Comparison of ENCODE assay signal across 24 cellular contexts in the genomic region with DNA sequence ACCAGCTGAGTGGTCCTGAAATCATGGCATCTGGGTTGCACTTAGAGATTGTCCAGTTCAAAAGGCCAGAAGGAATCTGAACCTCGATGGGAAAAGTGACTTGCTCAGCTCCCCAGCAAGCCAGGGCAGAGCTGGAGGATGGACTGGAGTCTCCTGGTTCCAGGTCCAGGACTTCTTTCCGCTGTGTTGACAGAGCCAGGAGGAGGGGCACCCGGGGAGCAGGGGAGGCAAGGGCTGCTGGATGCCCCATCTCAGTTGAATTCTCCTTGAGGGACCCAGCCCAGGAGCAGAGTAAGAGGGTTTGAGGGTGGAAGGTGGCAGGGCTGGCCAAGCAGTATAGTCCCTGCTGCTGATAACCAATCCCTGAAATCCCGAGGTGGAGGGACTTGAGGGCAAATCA. TPM values are rescaled to one million over a fixed set of nuclear protein-coding genes. Genes with fewer than 3 reads are reported as not detected.
"Had no signal": no experiment of that assay in that cellular context is flagged by ENCODE, and none has a peak within 500 bp of the region (broad histone marks: within the 10 kb centered on the region; RNA-seq: fewer than 3 reads in every experiment).

No MANE protein-coding gene starts in this region.

- H3K27ac ChIP-seq: SJSA1, SK-N-MC had no signal

- H3K36me3 ChIP-seq: MG63 had no signal

- H3K9me3 ChIP-seq: MG63, SJSA1 had no signal

- H3K27me3 ChIP-seq: MG63, SJSA1 had no signal

- H3K4me3 ChIP-seq: MG63, SJSA1, SK-N-MC had no signal

- DNase-seq: IMR-90, Karpas-422, KG1, MG63, NCI-H1092, NCI-H1105 treated with DMSO at 0.1 percent for 48 hours, NCI-H1417 treated with DMSO at 0.1 percent for 48 hours, NCI-H146, NCI-H1694 treated with DMSO at 0.1 percent for 48 hours, NCI-H1930, NCI-H2081, NCI-H2107, NCI-H226, NCI-H446, NCI-H510A, NCI-H524 treated with DMSO at 0.1 percent for 48 hours, NCI-H69, NCI-H774, Right ventricle myocardium superior, RPMI8226, SIG-M5 had no signal

RNA-seq across cellular contexts. Expression of a gene that starts 2.4 kb away (rescaled TPM):
- total RNA-seq: HT-29 had no signal
